In the genomic region with DNA sequence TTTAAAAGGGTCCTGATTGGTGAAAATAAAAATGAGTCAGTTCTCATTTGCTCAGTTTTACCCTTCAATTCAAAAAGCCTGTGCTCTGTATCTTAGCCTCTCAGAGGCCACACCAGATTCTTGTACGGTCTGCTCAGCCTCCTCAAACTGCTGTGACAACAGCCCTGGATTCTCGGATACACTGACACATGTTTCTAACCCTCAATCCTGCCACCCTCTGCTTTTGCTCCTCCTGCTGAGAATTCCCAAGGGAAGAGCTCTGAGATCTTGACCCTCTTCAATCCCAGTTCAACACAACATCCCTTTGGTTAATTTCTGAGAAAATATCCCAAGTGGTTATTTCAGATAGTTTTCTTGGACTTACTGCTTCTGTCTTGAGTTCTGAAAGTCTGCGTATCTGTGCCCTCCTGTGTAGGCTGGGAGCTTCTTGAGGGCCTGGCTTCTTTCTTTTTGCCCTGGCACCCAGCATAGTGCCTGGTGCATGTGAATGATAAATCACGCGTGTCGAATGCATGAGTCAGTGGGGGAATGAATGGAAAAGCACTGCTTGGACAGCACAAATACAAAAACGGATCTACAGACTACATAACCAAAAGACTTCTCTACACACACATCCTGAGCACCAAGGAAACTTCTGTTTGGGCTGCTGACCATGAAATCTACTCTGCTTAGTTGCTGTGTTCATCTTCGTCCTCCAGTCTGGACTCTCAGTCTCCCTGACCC, we compare ENCODE assay signal across 11 cellular contexts. TPM values are rescaled to one million over a fixed set of nuclear protein-coding genes. Genes with fewer than 3 reads are reported as not detected.
DNase-seq lines count a peak whose midpoint lies in the region; ATAC-seq and TF ChIP-seq lines count a peak whose summit lies in the region.
"Had no signal": no experiment of that assay in that cellular context is flagged by ENCODE, and none has a peak within 500 bp of the region (broad histone marks: within the 10 kb centered on the region; RNA-seq: fewer than 3 reads in every experiment).

No MANE protein-coding gene starts in this region.

- WGBS in gastroesophageal sphincter (ENCODE audit: low coverage in 1 of 2), 2 donors, result 28 to 37% methylated on average over 6 to 7 of the region's 8 CpGs

- intact Hi-C loops in gastrocnemius medialis (cut with DNase I; ENCODE audit: low total_unique reads), result no loop called here

- H3K4me1 ChIP-seq in adipocyte (ENCODE audit: control insufficient read depth, insufficient read depth, low read length) (peaks cover 51% of the 10 kb centered on the region), gastroesophageal sphincter (peaks cover 16 to 77% (median 26%) of the 10 kb centered on the region in 3 donors), gastrocnemius medialis (peaks cover 69 to 70% of the 10 kb centered on the region in 2 donors)

- H3K4me3 ChIP-seq in adipocyte (ENCODE audit: low read length) (peak overlapping the region; percentile 11), gastroesophageal sphincter (no peak overlapping the region), gastrocnemius medialis (peak overlapping the region in 1 of 4 donors; percentile 20)

- no peaks in the 10 kb centered on the region for H3K27me3 ChIP-seq in adipocyte (replicated peaks; ENCODE audit: control insufficient read depth, insufficient read depth, low read length)
- no peaks in the 10 kb centered on the region for H3K27me3 ChIP-seq in gastroesophageal sphincter
- no peaks in the 10 kb centered on the region for H3K27me3 ChIP-seq in gastrocnemius medialis

- H3K9me3 ChIP-seq in adipocyte (ENCODE audit: control insufficient read depth, low read length) (no peaks in the 10 kb centered on the region), gastroesophageal sphincter (no peaks in the 10 kb centered on the region), gastrocnemius medialis (no peaks in the 10 kb centered on the region)

- ATAC-seq in gastroesophageal sphincter, result peak; percentile 46
- ATAC-seq in gastrocnemius medialis, result peak; percentile 34 to 53
- no peak for ATAC-seq in HG03139 (IDR thresholded peaks at IDR 0.05; ENCODE audit: unreplicated experiment)
- ATAC-seq in GM18861 (IDR thresholded peaks at IDR 0.05; ENCODE audit: unreplicated experiment), result no peak
- ATAC-seq: activated CD4-positive, alpha-beta T cell treated with anti-CD3 and anti-CD28 coated beads for 36 hours had no signal

- H3K9ac ChIP-seq in adipocyte (ENCODE audit: low read length), result peak overlapping the region; percentile 8

- in situ Hi-C loops in gastrocnemius medialis (cut with MboI; ENCODE audit: low sequenced_read_pairs in 4 of 4), result no loop called here

- H3K27ac ChIP-seq in gastroesophageal sphincter (peak overlapping the region; percentile 72 to 86 (median 82)), gastrocnemius medialis (peak overlapping the region; percentile 93 to 97 (median 95))

- H3K36me3 ChIP-seq in adipocyte (ENCODE audit: control insufficient read depth, insufficient read depth, low read length, severe bottlenecking) (no peaks in the 10 kb centered on the region), gastroesophageal sphincter (no peaks in the 10 kb centered on the region), gastrocnemius medialis (no peaks in the 10 kb centered on the region)

- TF ChIP-seq POLR2A in gastroesophageal sphincter (IDR thresholded peaks at IDR 0.05), result no peak
- TF ChIP-seq POLR2A in gastrocnemius medialis (IDR thresholded peaks at IDR 0.05), result peak in 1 of 2 donors; percentile 35

- DNase-seq in GM03348 (ENCODE audit: low spot score), result peak; percentile 74
- no peak for DNase-seq in adipocyte (ENCODE audit: low read depth)
- DNase-seq in gastrocnemius medialis, result peak; percentile 54 to 68
- DNase-seq in NCI-H1930 (lab: John Stamatoyannopoulos, UW), result no peak
- no peak for DNase-seq in DMS114 treated with DMSO at 0.1 percent for 48 hours (lab: John Stamatoyannopoulos, UW; ENCODE audit: unreplicated experiment)
- DNase-seq: activated CD4-positive, alpha-beta T cell treated with anti-CD3 and anti-CD28 coated beads for 36 hours; activated naive CD4-positive, alpha-beta T cell; CD4-positive, CD25-positive, alpha-beta regulatory T cell had no signal

- TF ChIP-seq CTCF in gastroesophageal sphincter (IDR thresholded peaks at IDR 0.05) (no peak), gastrocnemius medialis (IDR thresholded peaks at IDR 0.05 in 4 of 5, conservative IDR thresholded peaks at IDR 0.05 in 1 of 5) (no peak)

- no peak for TF ChIP-seq EP300 in gastroesophageal sphincter (IDR thresholded peaks at IDR 0.05)

RNA-seq across cellular contexts. Expression of a gene that starts 24.5 kb away (rescaled TPM):
- total RNA-seq in gastroesophageal sphincter (100 to 1,000 TPM in 3 of 4 donors, 10 to 100 TPM in 1; 70.1 to 107 (median 104) TPM), gastrocnemius medialis (10 to 100 TPM; 32.2 to 92.0 (median 52.2) TPM)

Comparison
In these comparisons a context has a peak if more than half of its experiments do, and no peak if none do; other contexts are left out.
1. DNase-seq: peak in GM03348 (single experiment) and gastrocnemius medialis (2 of 2); none in adipocyte (single experiment), NCI-H1930 (0 of 2) and DMS114 treated with DMSO at 0.1 percent for 48 hours (single experiment).
2. ATAC-seq: peak in gastroesophageal sphincter (single experiment) and gastrocnemius medialis (2 of 2); none in HG03139 (single experiment) and GM18861 (single experiment).